In genomic region chr17:16353702-16354174, GRCh38 we compare ENCODE assay signal across 8 cellular contexts. TPM values are rescaled to one million over a fixed set of nuclear protein-coding genes. Genes with fewer than 3 reads are reported as not detected.
DNase-seq lines count a peak whose midpoint lies in the region; ATAC-seq, FAIRE-seq and TF ChIP-seq lines count a peak whose summit lies in the region.

No MANE protein-coding gene starts in this region.

- H3K27me3 ChIP-seq in HAP-1 (ENCODE audit: low read depth) (no peaks in the 10 kb centered on the region), small intestine (ENCODE audit: control insufficient read depth in 2 of 2, insufficient read depth in 2 of 2, low read length in 2 of 2) (no peaks in the 10 kb centered on the region)

- no peaks in the 10 kb centered on the region for H3K9me3 Mint-ChIP-seq in activated B cell treated with CpG ODN at 0.5 μM for 24 hours

- in situ Hi-C loops in HAP-1 (cut with MboI; ENCODE audit: low sequenced_read_pairs) = no loop called here

- 50 to 53% (median 53%) methylated on average over 25 of the region's 25 CpGs for WGBS in small intestine, 3 donors

- intact Hi-C loops in activated B cell treated with CpG ODN at 0.5 μM for 24 hours (cut with micrococcal nuclease) = loop anchor here (1.0 kb wide), 4 partner anchors 28 to 138 kb away; partner anchors contain the start of genes NCOR1 and UBB

- ATAC-seq in activated B cell treated with CpG ODN at 0.5 μM for 24 hours (ENCODE audit: low read depth) = no peak
- ATAC-seq in GM21390 (IDR thresholded peaks at IDR 0.05; ENCODE audit: unreplicated experiment) = no peak

- POLR2A ChIA-PET in activated B cell treated with CpG ODN at 0.5 μM for 24 hours (lab: Charles Lee) = interaction anchor here (0.6 to 2.8 kb wide), 4 partner anchors 10 to 182 kb away, joined by 3 to 21 read pairs (median 8); no protein-coding TSS in a partner anchor

- peaks cover 8% of the 10 kb centered on the region for H3K36me3 Mint-ChIP-seq in activated B cell treated with CpG ODN at 0.5 μM for 24 hours (ENCODE audit: low read depth)

- DNase-seq in HAP-1 (ENCODE audit: low spot score in 2 of 2) (no peak), activated B cell treated with CpG ODN at 0.5 μM for 24 hours (no peak), iPS DF 19.7 (ENCODE audit: low read depth, low spot score) (peak; percentile 64), small intestine (no peak), mucosa of gallbladder (ENCODE audit: low spot score) (no peak), SIG-M5 treated with dmso at 0.1 percent for 504 hours (lab: John Stamatoyannopoulos, UW; ENCODE audit: unreplicated experiment) (no peak), DMS53 (lab: John Stamatoyannopoulos, UW) (no peak)

- H3K9me3 ChIP-seq in HAP-1 = no peaks in the 10 kb centered on the region
- H3K9me3 ChIP-seq in small intestine (ENCODE audit: control insufficient read depth, low read depth) = peaks cover 2% of the 10 kb centered on the region

- peak overlapping the region; percentile 81 for H3K4me3 Mint-ChIP-seq in activated B cell treated with CpG ODN at 0.5 μM for 24 hours

- no peaks in the 10 kb centered on the region for H3K27me3 Mint-ChIP-seq in activated B cell treated with CpG ODN at 0.5 μM for 24 hours

- H3K4me1 ChIP-seq in HAP-1 (peaks cover 27% of the 10 kb centered on the region), small intestine (ENCODE audit: control insufficient read depth in 2 of 2, insufficient read depth in 1 of 2, low read depth in 1 of 2, low read length in 1 of 2) (no peaks in the 10 kb centered on the region)

- H3K4me3 ChIP-seq in HAP-1 (peak overlapping the region; percentile 28), small intestine (ENCODE audit: low read depth in 1 of 2, low read length in 2 of 2) (peak overlapping the region; percentile 17 to 94)

- H3K36me3 ChIP-seq in HAP-1 (replicated peaks) (peaks cover 16% of the 10 kb centered on the region), small intestine (ENCODE audit: control insufficient read depth in 2 of 2, insufficient read depth in 2 of 2, low read length in 2 of 2) (peaks cover 0 to 3% of the 10 kb centered on the region in 2 donors)

- no peak for FAIRE-seq in small intestine (lab: Jason Lieb, UNC)

- peaks cover 18% of the 10 kb centered on the region for H3K4me1 Mint-ChIP-seq in activated B cell treated with CpG ODN at 0.5 μM for 24 hours

- CTCF ChIA-PET in activated B cell treated with CpG ODN at 0.5 μM for 24 hours (lab: Charles Lee) = interaction anchor here (1.0 to 4.6 kb wide), 4 partner anchors 10 to 86 kb away, joined by 3 to 36 read pairs (median 9); no protein-coding TSS in a partner anchor

- no peak for TF ChIP-seq CTCF in activated B cell treated with CpG ODN at 0.5 μM for 24 hours (IDR thresholded peaks at IDR 0.05)

- H3K27ac ChIP-seq in small intestine (ENCODE audit: low read depth in 1 of 2, low read length in 1 of 2) = peak overlapping the region; percentile 60 to 78

- peak overlapping the region; percentile 71 for H3K27ac Mint-ChIP-seq in activated B cell treated with CpG ODN at 0.5 μM for 24 hours

RNA-seq across cellular contexts. Expression of gene CENPV, which starts 0.5 kb away (rescaled TPM):
- total RNA-seq in activated B cell treated with CpG ODN at 0.5 μM for 24 hours (24.0 and 25.7 TPM in 2 replicates), mucosa of gallbladder (37.8 TPM)
- polyA plus RNA-seq in small intestine = 100 to 1,000 TPM; 115 to 185 (median 163) TPM

RNA-seq across cellular contexts. Expression of gene UBB, which starts 27.2 kb away (rescaled TPM):
- total RNA-seq in activated B cell treated with CpG ODN at 0.5 μM for 24 hours (1,031 and 1,128 TPM in 2 replicates), mucosa of gallbladder (2,437 TPM)
- polyA plus RNA-seq in small intestine = 1,000 to 10,000 TPM; 1,011 to 2,335 (median 1,827) TPM
